In genomic region chr16:75013127-75013526, GRCh38 we compare ENCODE assay signal across 8 cellular contexts. TPM values are rescaled to one million over a fixed set of nuclear protein-coding genes. Genes with fewer than 3 reads are reported as not detected.
DNase-seq lines count a peak whose midpoint lies in the region; ATAC-seq and TF ChIP-seq lines count a peak whose summit lies in the region.
"Not testable (repeated sequence)": the region's sequence is repeated elsewhere in the genome, so short reads cannot be mapped to it uniquely, and the experiment has no call there.

No MANE protein-coding gene starts in this region.

- H3K9ac ChIP-seq in HCT116 (ENCODE audit: low read length): peak overlapping the region; percentile 59
- not testable (repeated sequence) for H3K9ac ChIP-seq in parathyroid adenoma
- peak overlapping the region in 1 of 2 donors; percentile 44 for H3K9ac ChIP-seq in stomach smooth muscle (ENCODE audit: low read length in 2 of 2)

- DNase-seq in A673 (ENCODE audit: low spot score); HCT116 (ENCODE audit: low read depth, low spot score); RWPE2 (ENCODE audit: low spot score); activated T-helper 1 cell treated with anti-CD3 and anti-CD28 coated beads, Interleukin-12 subunit alpha, Interleukin-12 subunit beta, Interleukin-2, Interleukin-4 antibody, amounts not matched to agents 30 ng/mL and 10 ng/mL and 1 ng/mL, durations not matched to agents 14 hours and 24 hours and 36 hours (ENCODE audit: low spot score); dorsolateral prefrontal cortex; left ventricle myocardium inferior: not testable (repeated sequence)

- CTCF ChIA-PET in A673 (lab: Charles Lee): not testable (repeated sequence)
- CTCF ChIA-PET in HCT116 (lab: Charles Lee): interaction anchor here (3.3 kb wide), 1 partner anchor 15 kb away, joined by 19 read pairs; the partner anchor contains the start of gene ZNRF1

- H3K4me3 ChIP-seq in A673 (ENCODE audit: low read depth, low read length, poor library complexity, severe bottlenecking); RWPE2 (ENCODE audit: severe bottlenecking); dorsolateral prefrontal cortex; left ventricle myocardium inferior; parathyroid adenoma (ENCODE audit: low read depth, low read length): not testable (repeated sequence)
- peak overlapping the region in 1 of 2 experiments; percentile 46; a peak in 2 of 4 replicates for H3K4me3 ChIP-seq in HCT116 (replicated peaks in 1 of 2; ENCODE audit: low read depth in 1 of 2, low read length in 2 of 2)
- peak overlapping the region in 1 of 2 donors; percentile 34 for H3K4me3 ChIP-seq in stomach smooth muscle (ENCODE audit: low read length in 2 of 2)

- intact Hi-C loops in A673 (cut with micrococcal nuclease; ENCODE audit: unreplicated experiment); HCT116 (cut with micrococcal nuclease); dorsolateral prefrontal cortex (cut with DNase I); left ventricle myocardium inferior (cut with micrococcal nuclease): not testable (repeated sequence)
- intact Hi-C loops in activated T-helper 1 cell treated with anti-CD3 and anti-CD28 coated beads, Interleukin-12 subunit alpha, Interleukin-12 subunit beta, Interleukin-2, Interleukin-4 antibody, amounts not matched to agents 30 ng/mL and 10 ng/mL and 1 ng/mL, durations not matched to agents 14 hours and 24 hours and 36 hours (cut with micrococcal nuclease): loop anchor here (2.0 kb wide), 3 partner anchors 18 to 136 kb away; partner anchors contain the start of gene ZFP1

- peak overlapping the region; percentile 78 for H3K4me2 ChIP-seq in HCT116 (ENCODE audit: low read length)
- not testable (repeated sequence) for H3K4me2 ChIP-seq in parathyroid adenoma (ENCODE audit: low read length)

- H3K27ac ChIP-seq in A673 (ENCODE audit: low read depth, low read length, poor library complexity, severe bottlenecking): peak overlapping the region; percentile 85
- H3K27ac ChIP-seq in HCT116 (ENCODE audit: low read depth, low read length): peak overlapping the region; percentile 88
- peak overlapping the region; percentile 83 for H3K27ac ChIP-seq in RWPE2 (ENCODE audit: poor library complexity, severe bottlenecking)
- H3K27ac ChIP-seq in dorsolateral prefrontal cortex: peak overlapping the region in 46 of 59 donors; percentile 22 to 87 (median 76)
- H3K27ac ChIP-seq in left ventricle myocardium inferior (replicated peaks): peak overlapping the region; percentile 80
- H3K27ac ChIP-seq in parathyroid adenoma: peak overlapping the region; percentile 13
- peak overlapping the region; percentile 72 for H3K27ac ChIP-seq in stomach smooth muscle (ENCODE audit: low read length)

- not testable (repeated sequence) for TF ChIP-seq RAD21 in HCT116 (IDR thresholded peaks at IDR 0.05; ENCODE audit: low read depth)

- peak overlapping the region; percentile 80 for H3K4me3 Mint-ChIP-seq in activated T-helper 1 cell treated with anti-CD3 and anti-CD28 coated beads, Interleukin-12 subunit alpha, Interleukin-12 subunit beta, Interleukin-2, Interleukin-4 antibody, amounts not matched to agents 30 ng/mL and 10 ng/mL and 1 ng/mL, durations not matched to agents 14 hours and 24 hours and 36 hours

- H3K27me3 Mint-ChIP-seq in activated T-helper 1 cell treated with anti-CD3 and anti-CD28 coated beads, Interleukin-12 subunit alpha, Interleukin-12 subunit beta, Interleukin-2, Interleukin-4 antibody, amounts not matched to agents 30 ng/mL and 10 ng/mL and 1 ng/mL, durations not matched to agents 14 hours and 24 hours and 36 hours (ENCODE audit: insufficient read depth): not testable (repeated sequence)

- not testable (repeated sequence) for H2AFZ ChIP-seq in HCT116 (ENCODE audit: low read depth, low read length, poor library complexity, severe bottlenecking); parathyroid adenoma

- POLR2A ChIA-PET in A673 (lab: Charles Lee; ENCODE audit: low non-redundant PET): not testable (repeated sequence)
- POLR2A ChIA-PET in HCT116 (lab: Charles Lee): interaction anchor here (1.0 kb wide), 1 partner anchor 98 kb away, joined by 4 read pairs; no protein-coding TSS in a partner anchor

- H3K9me2 ChIP-seq in HCT116 (ENCODE audit: insufficient read depth): not testable (repeated sequence)

- RAD21 ChIA-PET in HCT116 (lab: Charles Lee; ENCODE audit: low non-redundant PET in 1 of 2, low total read pairs in 2 of 2, uncharacterized antibody in 2 of 2, unreplicated experiment in 2 of 2): not testable (repeated sequence)

- ATAC-seq in HCT116; RWPE2 (ENCODE audit: low read depth): not testable (repeated sequence)

- H3K27me3 ChIP-seq in A673 (replicated peaks; ENCODE audit: insufficient read depth, low read depth, low read length, poor library complexity); HCT116 (ENCODE audit: insufficient read depth, low read length); RWPE2 (ENCODE audit: insufficient read depth, poor library complexity, severe bottlenecking); dorsolateral prefrontal cortex; left ventricle myocardium inferior (ENCODE audit: low read depth); parathyroid adenoma (ENCODE audit: control insufficient read depth, insufficient read depth, low read length); stomach smooth muscle (ENCODE audit: control insufficient read depth in 1 of 2, insufficient read depth in 2 of 2, low read length in 2 of 2): not testable (repeated sequence)

- H3K4me1 ChIP-seq in A673 (ENCODE audit: insufficient read depth, low read length, poor library complexity, severe bottlenecking) (peaks cover 34% of the 10 kb centered on the region), HCT116 (ENCODE audit: control insufficient read depth in 1 of 2, insufficient read depth in 2 of 2, low read length in 2 of 2) (peaks cover 79 to 88% of the 10 kb centered on the region in 2 experiments), RWPE2 (ENCODE audit: insufficient read depth, poor library complexity, severe bottlenecking) (peaks cover 43% of the 10 kb centered on the region), left ventricle myocardium inferior (peaks cover 67% of the 10 kb centered on the region), stomach smooth muscle (ENCODE audit: control insufficient read depth, insufficient read depth, low read length) (peaks cover 11% of the 10 kb centered on the region)
- not testable (repeated sequence) for H3K4me1 ChIP-seq in parathyroid adenoma

- not testable (repeated sequence) for TF ChIP-seq POLR2A in HCT116 (IDR thresholded peaks at IDR 0.05; ENCODE audit: borderline replicate concordance, extremely low read depth, insufficient read depth, insufficient read length)

- H3K9me3 Mint-ChIP-seq in activated T-helper 1 cell treated with anti-CD3 and anti-CD28 coated beads, Interleukin-12 subunit alpha, Interleukin-12 subunit beta, Interleukin-2, Interleukin-4 antibody, amounts not matched to agents 30 ng/mL and 10 ng/mL and 1 ng/mL, durations not matched to agents 14 hours and 24 hours and 36 hours: not testable (repeated sequence)

- peaks cover 69% of the 10 kb centered on the region for H3K4me1 Mint-ChIP-seq in activated T-helper 1 cell treated with anti-CD3 and anti-CD28 coated beads, Interleukin-12 subunit alpha, Interleukin-12 subunit beta, Interleukin-2, Interleukin-4 antibody, amounts not matched to agents 30 ng/mL and 10 ng/mL and 1 ng/mL, durations not matched to agents 14 hours and 24 hours and 36 hours (ENCODE audit: low read depth)

- H3K79me2 ChIP-seq in HCT116 (ENCODE audit: insufficient read depth, low read length): peaks cover 91% of the 10 kb centered on the region
- H3K79me2 ChIP-seq in parathyroid adenoma: peaks cover 29% of the 10 kb centered on the region

- not testable (repeated sequence) for TF ChIP-seq CTCF in A673 (conservative IDR thresholded peaks at IDR 0.05; ENCODE audit: low read depth, low read length); HCT116 (IDR thresholded peaks at IDR 0.05 in 2 of 3, conservative IDR thresholded peaks at IDR 0.05 in 1 of 3; ENCODE audit: borderline replicate concordance in 1 of 3, insufficient read depth in 1 of 3, low read depth in 2 of 3, low read length in 2 of 3); RWPE2 (IDR thresholded peaks at IDR 0.05; ENCODE audit: poor library complexity, severe bottlenecking); dorsolateral prefrontal cortex (IDR thresholded peaks at IDR 0.05 in 54 of 56, conservative IDR thresholded peaks at IDR 0.05 in 2 of 56; ENCODE audit: low read depth in 1 of 56, partially characterized antibody in 56 of 56); left ventricle myocardium inferior (IDR thresholded peaks at IDR 0.05; ENCODE audit: borderline replicate concordance); parathyroid adenoma (IDR thresholded peaks at IDR 0.05)

- not testable (repeated sequence) for H4K20me1 ChIP-seq in HCT116 (ENCODE audit: insufficient read depth)

- peak overlapping the region; percentile 98 for H3K27ac Mint-ChIP-seq in activated T-helper 1 cell treated with anti-CD3 and anti-CD28 coated beads, Interleukin-12 subunit alpha, Interleukin-12 subunit beta, Interleukin-2, Interleukin-4 antibody, amounts not matched to agents 30 ng/mL and 10 ng/mL and 1 ng/mL, durations not matched to agents 14 hours and 24 hours and 36 hours

- not testable (repeated sequence) for BruUV-seq in A673 (replicated peaks; lab: Mats Ljungman, UMichigan); HCT116 (replicated peaks; lab: Mats Ljungman, UMichigan)

- not testable (repeated sequence) for H3K36me3 ChIP-seq in A673 (ENCODE audit: insufficient read depth, low read length, poor library complexity, severe bottlenecking); HCT116 (ENCODE audit: control insufficient read depth in 1 of 2, insufficient read depth in 2 of 2, low read length in 2 of 2); RWPE2 (ENCODE audit: low read depth); left ventricle myocardium inferior; parathyroid adenoma (ENCODE audit: control insufficient read depth, insufficient read depth, low read length); stomach smooth muscle (ENCODE audit: control insufficient read depth in 2 of 2, insufficient read depth in 2 of 2, low read length in 2 of 2)

- H3K9me3 ChIP-seq in A673 (ENCODE audit: low read depth, low read length, poor library complexity, severe bottlenecking); HCT116 (ENCODE audit: control insufficient read depth in 1 of 2, insufficient read depth in 1 of 2, low read depth in 1 of 2, low read length in 2 of 2); RWPE2 (ENCODE audit: severe bottlenecking); left ventricle myocardium inferior (replicated peaks); parathyroid adenoma (ENCODE audit: control insufficient read depth, low read length); stomach smooth muscle (ENCODE audit: control insufficient read depth in 2 of 2, low read length in 2 of 2): not testable (repeated sequence)

- peaks cover 27% of the 10 kb centered on the region for H3K36me3 Mint-ChIP-seq in activated T-helper 1 cell treated with anti-CD3 and anti-CD28 coated beads, Interleukin-12 subunit alpha, Interleukin-12 subunit beta, Interleukin-2, Interleukin-4 antibody, amounts not matched to agents 30 ng/mL and 10 ng/mL and 1 ng/mL, durations not matched to agents 14 hours and 24 hours and 36 hours (ENCODE audit: low read depth)

RNA-seq across cellular contexts. Expression of gene ZNRF1, which starts 14.3 kb away (rescaled TPM):
- 55.1 and 59.9 TPM in 2 replicates for total RNA-seq in A673 (2021)
- 48.2 TPM for total RNA-seq in HCT116 (2021; ENCODE audit: unreplicated experiment)
- 33.8 and 38.2 TPM in 2 replicates for polyA plus RNA-seq in HCT116 (2012)
- 51.2 and 52.2 TPM in 2 replicates for total RNA-seq in activated T-helper 1 cell treated with anti-CD3 and anti-CD28 coated beads, Interleukin-12 subunit alpha, Interleukin-12 subunit beta, Interleukin-2, Interleukin-4 antibody, amounts not matched to agents 30 ng/mL and 10 ng/mL and 1 ng/mL, durations not matched to agents 14 hours and 24 hours and 36 hours
- 10 to 100 TPM; 23.1 to 64.5 (median 38.6) TPM for total RNA-seq in dorsolateral prefrontal cortex
- 22.3 TPM for total RNA-seq in left ventricle myocardium inferior

RNA-seq across cellular contexts. Expression of gene WDR59, which starts 28.2 kb away (rescaled TPM):
- total RNA-seq in A673 (2021) (51.4 and 68.8 TPM in 2 replicates), HCT116 (2021; ENCODE audit: unreplicated experiment) (96.9 TPM), dorsolateral prefrontal cortex (100 to 1,000 TPM in 105 of 120 experiments, 10 to 100 TPM in 15; 77.6 to 183 (median 115) TPM), left ventricle myocardium inferior (52.5 TPM)
- 44.8 and 44.9 TPM in 2 replicates for polyA plus RNA-seq in HCT116 (2012)
- 85.9 and 95.3 TPM in 2 replicates for total RNA-seq in activated T-helper 1 cell treated with anti-CD3 and anti-CD28 coated beads, Interleukin-12 subunit alpha, Interleukin-12 subunit beta, Interleukin-2, Interleukin-4 antibody, amounts not matched to agents 30 ng/mL and 10 ng/mL and 1 ng/mL, durations not matched to agents 14 hours and 24 hours and 36 hours

Comparison
In these comparisons a context has a peak if more than half of its experiments do, and no peak if none do; other contexts are left out.
1. H3K27ac ChIP-seq: peak in every context shown above with its lines; median percentile 88 in HCT116; 85 in A673; 83 in RWPE2; 80 in left ventricle myocardium inferior; 76 in dorsolateral prefrontal cortex; 72 in stomach smooth muscle; 13 in parathyroid adenoma.